ENCODE assay signal across 8 cellular contexts in the genomic region with DNA sequence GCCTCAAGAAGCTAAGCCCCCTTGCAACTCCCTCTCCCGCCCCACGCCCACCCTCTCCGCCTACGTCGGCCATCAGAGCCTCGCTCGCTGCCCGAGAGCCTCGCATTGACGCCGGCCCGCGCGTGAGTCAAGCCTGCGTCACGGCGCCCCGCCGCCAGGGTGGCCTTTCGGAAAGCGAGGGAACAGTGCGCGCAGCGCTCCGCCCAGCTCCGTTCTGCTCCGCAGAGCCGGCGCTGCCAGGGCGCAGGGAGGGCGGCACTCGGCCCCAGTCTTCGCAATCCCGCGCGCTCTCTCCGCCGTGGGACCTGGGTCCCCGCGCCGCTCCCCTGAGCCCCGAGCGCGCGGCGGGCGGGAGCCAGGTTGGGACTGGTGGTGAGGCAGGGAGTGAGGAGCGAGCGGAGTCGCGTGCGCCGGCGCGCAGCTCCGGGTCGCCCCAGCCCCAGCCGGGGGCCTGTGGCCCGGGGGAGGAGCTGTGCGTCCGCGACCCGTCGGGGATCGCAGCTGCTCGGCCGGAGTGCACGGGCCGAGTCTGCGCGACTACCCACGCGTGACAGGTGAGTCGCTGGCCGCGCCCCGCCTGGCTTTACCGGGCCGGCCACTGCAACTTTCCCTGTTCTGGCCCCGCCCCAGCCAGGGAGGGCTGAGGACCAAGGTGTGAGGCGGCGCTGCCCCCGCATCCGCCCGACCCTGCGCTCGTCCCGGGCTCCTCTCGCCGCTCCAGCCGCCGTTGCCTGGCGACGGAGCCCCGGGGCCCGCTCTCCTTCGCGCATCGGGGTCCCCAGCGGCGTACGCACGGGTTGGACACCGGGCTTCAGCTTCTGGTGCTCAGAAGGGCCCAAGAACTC. TPM values are rescaled to one million over a fixed set of nuclear protein-coding genes. Genes with fewer than 3 reads are reported as not detected.
DNase-seq lines count a peak whose midpoint lies in the region; ATAC-seq and TF ChIP-seq lines count a peak whose summit lies in the region.

A gene (plus strand): TSS at position 165 of the 845 bp plus-strand sequence. CDS start 16,436 bp downstream, outside the sequence.

- H3K4me3 ChIP-seq in MG63 (peak within 1 kb of the TSS; percentile 51), adrenal gland (peak within 1 kb of the TSS in 1 of 4 donors; percentile 27), iPS-15b (ENCODE audit: low read depth, low read length) (peak within 1 kb of the TSS; percentile 55)

- peak in 2 of 6 experiments; percentile 17 to 33 for TF ChIP-seq CTCF in adrenal gland (IDR thresholded peaks at IDR 0.05)

- peaks cover 23% of the 10 kb centered on the region for H3K27me3 ChIP-seq in MG63
- peaks cover 52% of the 10 kb centered on the region for H3K27me3 ChIP-seq in adrenal gland
- peaks cover 98% of the 10 kb centered on the region for H3K27me3 ChIP-seq in iPS-15b (ENCODE audit: control insufficient read depth, insufficient read depth, low read length)

- no peak for ATAC-seq in HG03342 (IDR thresholded peaks at IDR 0.05; ENCODE audit: unreplicated experiment)
- ATAC-seq in HG03432 (IDR thresholded peaks at IDR 0.05; ENCODE audit: unreplicated experiment) = no peak

- H3K27ac ChIP-seq in adrenal gland = peak within 1 kb of the TSS in 1 of 5 donors; percentile 81

- intact Hi-C loops in adrenal gland (cut with DNase I) = loop anchor here in 1 of 2 donors (5.0 kb wide), 1 partner anchor 48 kb away; no protein-coding TSS in a partner anchor

- peak; percentile 53 for DNase-seq in D341Med (ENCODE audit: low spot score)
- DNase-seq in MG63 = peak; percentile 97
- DNase-seq in adrenal gland = peak; percentile 34 to 86 (median 55)
- peak; percentile 50 to 56 for DNase-seq in stimulated activated CD8-positive, alpha-beta memory T cell treated with anti-CD3 and anti-CD28 coated beads, Interleukin-2, amount 100 ng/mL, for 48 hours (ENCODE audit: low read depth in 2 of 2)
- DNase-seq in cortex of kidney (lab: John Stamatoyannopoulos, UW) = no peak

- TF ChIP-seq POLR2A in adrenal gland (IDR thresholded peaks at IDR 0.05) = peak; percentile 25 to 84

- peaks cover 6 to 11% of the 10 kb centered on the region in 2 donors for H3K4me1 ChIP-seq in adrenal gland (replicated peaks in 1 of 2)
- H3K4me1 ChIP-seq in iPS-15b (ENCODE audit: control insufficient read depth, insufficient read depth, low read length) = no peaks in the 10 kb centered on the region

- H3K9ac ChIP-seq in iPS-15b (ENCODE audit: low read depth, low read length) = peak within 1 kb of the TSS; percentile 54

- H3K36me3 ChIP-seq in MG63 (no peaks in the 10 kb centered on the region), adrenal gland (replicated peaks in 1 of 2) (no peaks in the 10 kb centered on the region), iPS-15b (ENCODE audit: control insufficient read depth, insufficient read depth, low read length) (no peaks in the 10 kb centered on the region)

- H3K9me3 ChIP-seq in MG63 (no peaks in the 10 kb centered on the region), adrenal gland (replicated peaks in 1 of 3) (no peaks in the 10 kb centered on the region), iPS-15b (ENCODE audit: control insufficient read depth, insufficient read depth, low read length) (no peaks in the 10 kb centered on the region)

- WGBS in adrenal gland, 4 donors = 0 to 5% (median 1%) methylated on average over 6 to 104 of the region's 104 CpGs

RNA-seq across cellular contexts. Expression of the gene that starts here (rescaled TPM):
- total RNA-seq in MG63 (2014; rRNA removed; shearing (Covaris generic); ENCODE audit: low replicate concordance) = 1.1 and 1.2 TPM in 2 replicates
- total RNA-seq in adrenal gland = 1 to 10 TPM in 3 of 8 donors, under 1 TPM in 4, not detected in 1; 0.04 to 6.9 (median 0.46) TPM
- 1 to 10 TPM; 1.4 to 6.0 (median 5.1) TPM for polyA plus RNA-seq in adrenal gland
